In the genomic region with DNA sequence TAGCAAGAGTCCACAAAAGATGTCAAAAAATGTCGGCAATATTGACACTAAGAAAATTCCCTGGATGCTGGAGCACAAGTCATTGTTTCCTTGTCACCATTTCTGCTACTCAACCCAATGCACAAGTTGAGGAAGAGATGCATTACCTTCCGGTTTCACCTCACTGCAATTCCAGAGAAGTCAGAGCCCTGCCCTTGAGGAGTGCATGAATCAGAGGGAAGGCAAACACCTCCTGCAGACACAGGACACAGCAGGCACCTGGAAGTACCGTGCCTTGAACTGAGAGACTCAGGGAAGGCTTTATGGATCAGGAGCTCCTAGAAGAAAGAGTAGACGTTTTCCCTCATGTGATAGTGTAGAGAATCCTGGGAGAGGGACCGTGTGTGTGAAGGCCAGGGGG, we compare ENCODE assay signal across 21 cellular contexts.
"Had no signal": no experiment of that assay in that cellular context is flagged by ENCODE, and none has a peak within 500 bp of the region (broad histone marks: within the 10 kb centered on the region; RNA-seq: fewer than 3 reads in every experiment).

No MANE protein-coding gene starts in this region.

- H3K4me1 ChIP-seq: colonic mucosa, heart left ventricle, lower lobe of right lung, right atrium auricular region, tibial artery, upper lobe of left lung, uterus had no signal

- H3K27ac Mint-ChIP-seq: endodermal cell; memory B cell; naive thymus-derived CD4-positive, alpha-beta T cell; nephron progenitor cell; stimulated activated effector memory CD8-positive, alpha-beta T cell treated with anti-CD3 and anti-CD28 coated beads, Interleukin-12 subunit alpha, Interleukin-12 subunit beta, amount 100 ng/mL, for 72 hours; stimulated activated naive CD8-positive, alpha-beta T cell treated with anti-CD3 and anti-CD28 coated beads, Interleukin-15, Interleukin-2, amounts not matched to agents 100 ng/mL and 50 ng/mL, for 24 hours had no signal

- DNase-seq: colonic mucosa; dermis blood vessel endothelial cell; endodermal cell; heart left ventricle; hypothalamus; kidney glomerular epithelial cell; lower lobe of right lung; midbrain; naive thymus-derived CD4-positive, alpha-beta T cell; nephron progenitor cell; posterior cingulate gyrus; stimulated activated CD4-positive, alpha-beta T cell treated with anti-CD3 and anti-CD28 coated beads, Interleukin-4, amount 100 ng/mL, for 1 hour; stimulated activated CD8-positive, alpha-beta memory T cell treated with anti-CD3 and anti-CD28 coated beads, Interleukin-4, amount 100 ng/mL, for 48 hours; tibial artery; upper lobe of left lung; uterus had no signal

- H3K9me3 Mint-ChIP-seq: stimulated activated naive CD8-positive, alpha-beta T cell treated with anti-CD3 and anti-CD28 coated beads, Interleukin-15, Interleukin-2, amounts not matched to agents 100 ng/mL and 50 ng/mL, for 24 hours had no signal

- H3K4me1 Mint-ChIP-seq: endodermal cell; naive thymus-derived CD4-positive, alpha-beta T cell; nephron progenitor cell had no signal

- H3K4me3 ChIP-seq: colonic mucosa, heart left ventricle, lower lobe of right lung, right atrium auricular region, tibial artery, upper lobe of left lung, uterus had no signal

- H3K4me3 Mint-ChIP-seq: endodermal cell; memory B cell; naive thymus-derived CD4-positive, alpha-beta T cell; nephron progenitor cell; stimulated activated effector memory CD8-positive, alpha-beta T cell treated with anti-CD3 and anti-CD28 coated beads, Interleukin-12 subunit alpha, Interleukin-12 subunit beta, amount 100 ng/mL, for 72 hours; stimulated activated naive CD8-positive, alpha-beta T cell treated with anti-CD3 and anti-CD28 coated beads, Interleukin-15, Interleukin-2, amounts not matched to agents 100 ng/mL and 50 ng/mL, for 24 hours had no signal

- ATAC-seq: heart left ventricle; left lobe of liver; lower lobe of right lung; naive thymus-derived CD4-positive, alpha-beta T cell; stimulated activated effector memory CD8-positive, alpha-beta T cell treated with anti-CD3 and anti-CD28 coated beads, Interleukin-12 subunit alpha, Interleukin-12 subunit beta, amount 100 ng/mL, for 72 hours had no signal

- H3K36me3 Mint-ChIP-seq: stimulated activated effector memory CD8-positive, alpha-beta T cell treated with anti-CD3 and anti-CD28 coated beads, Interleukin-12 subunit alpha, Interleukin-12 subunit beta, amount 100 ng/mL, for 72 hours had no signal

- H3K27ac ChIP-seq: colonic mucosa, heart left ventricle, lower lobe of right lung, right atrium auricular region, tibial artery, upper lobe of left lung, uterus had no signal

- H3K36me3 ChIP-seq: colonic mucosa, heart left ventricle, lower lobe of right lung, right atrium auricular region, tibial artery, upper lobe of left lung, uterus had no signal

- H3K9me3 ChIP-seq: colonic mucosa, lower lobe of right lung, right atrium auricular region, tibial artery, upper lobe of left lung, uterus had no signal

- H3K27me3 ChIP-seq: colonic mucosa, heart left ventricle, right atrium auricular region, upper lobe of left lung, uterus had no signal
